ENCODE assay signal across 19 cellular contexts in the genomic region with DNA sequence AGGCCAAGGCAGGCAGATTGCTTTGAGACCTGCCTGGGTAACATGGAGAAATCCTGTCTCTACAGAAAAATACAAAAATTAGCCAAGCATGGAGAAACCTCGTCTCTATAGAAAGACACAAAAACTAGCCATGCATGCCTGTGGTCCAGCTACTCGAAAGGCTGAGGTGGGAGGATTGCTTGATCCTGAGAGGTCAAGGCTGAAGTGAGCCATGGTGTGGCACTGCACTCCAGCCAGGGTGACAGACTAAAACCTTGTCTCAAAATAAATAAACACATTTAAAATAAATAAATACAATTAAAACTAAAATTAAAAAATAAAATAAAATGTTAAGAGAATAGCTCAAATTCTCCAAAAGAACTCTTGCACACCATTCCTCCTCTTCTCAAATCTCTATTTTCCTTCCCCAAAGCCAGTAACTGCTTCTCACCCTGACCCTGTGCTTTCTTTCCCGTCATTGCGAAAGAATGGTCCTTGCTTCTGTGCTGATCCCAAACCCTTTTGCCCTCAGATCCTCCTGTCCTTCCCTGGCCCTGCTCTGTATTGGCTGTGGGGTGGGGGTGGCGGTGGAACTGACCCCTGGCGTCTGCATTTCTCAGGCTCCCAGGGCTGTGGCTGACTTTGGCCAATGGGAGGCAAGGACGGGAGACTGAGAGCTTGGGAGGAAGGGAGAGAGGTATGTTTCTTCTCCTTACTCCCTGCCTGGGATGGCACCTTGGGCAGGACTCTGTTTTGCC. TPM values are rescaled to one million over a fixed set of nuclear protein-coding genes. Genes with fewer than 3 reads are reported as not detected.
DNase-seq lines count a peak whose midpoint lies in the region; ATAC-seq and TF ChIP-seq lines count a peak whose summit lies in the region.
"Had no signal": no experiment of that assay in that cellular context is flagged by ENCODE, and none has a peak within 500 bp of the region (broad histone marks: within the 10 kb centered on the region; RNA-seq: fewer than 3 reads in every experiment).

No MANE protein-coding gene starts in this region.

- intact Hi-C loops in CD4-positive, alpha-beta memory T cell (cut with micrococcal nuclease), result no loop called here
- intact Hi-C loops in naive thymus-derived CD4-positive, alpha-beta T cell (cut with micrococcal nuclease), result no loop called here

- no peaks in the 10 kb centered on the region for H3K9me3 ChIP-seq in CD4-positive, alpha-beta memory T cell (ENCODE audit: control insufficient read depth in 1 of 2, low read length in 2 of 2)
- H3K9me3 ChIP-seq in naive thymus-derived CD4-positive, alpha-beta T cell (ENCODE audit: control insufficient read depth in 2 of 3, low read length in 3 of 3), result no peaks in the 10 kb centered on the region
- no peaks in the 10 kb centered on the region for H3K9me3 ChIP-seq in MG63
- H3K9me3 ChIP-seq: SK-N-SH had no signal

- peaks cover 45% of the 10 kb centered on the region for H3K36me3 ChIP-seq in CD4-positive, alpha-beta memory T cell (ENCODE audit: insufficient read depth, low read length)
- peaks cover 7 to 40% (median 31%) of the 10 kb centered on the region in 3 experiments for H3K36me3 ChIP-seq in naive thymus-derived CD4-positive, alpha-beta T cell (ENCODE audit: control insufficient read depth in 2 of 3, insufficient read depth in 3 of 3, low read length in 3 of 3)
- no peaks in the 10 kb centered on the region for H3K36me3 ChIP-seq in MG63

- H3K4me1 ChIP-seq in CD4-positive, alpha-beta memory T cell (ENCODE audit: insufficient read depth, low read length), result peaks cover 24% of the 10 kb centered on the region
- H3K4me1 ChIP-seq in naive thymus-derived CD4-positive, alpha-beta T cell (ENCODE audit: control insufficient read depth in 2 of 2, insufficient read depth in 2 of 2, low read length in 2 of 2), result peaks cover 0 to 15% of the 10 kb centered on the region in 2 donors

- peak overlapping the region in 1 of 8 donors; percentile 39 for H3K4me3 Mint-ChIP-seq in CD4-positive, alpha-beta memory T cell
- no peak overlapping the region for H3K4me3 Mint-ChIP-seq in HFFc6
- no peak overlapping the region for H3K4me3 Mint-ChIP-seq in central memory CD8-positive, alpha-beta T cell
- H3K4me3 Mint-ChIP-seq in naive thymus-derived CD4-positive, alpha-beta T cell, result no peak overlapping the region
- no peak overlapping the region for H3K4me3 Mint-ChIP-seq in T-helper 2 cell treated with Interferon-gamma antibody and Interleukin-4, amounts not matched to agents 5 μg/mL and 100 μg/mL, for 36 hours
- H3K4me3 Mint-ChIP-seq: IgD-negative memory B cell, memory B cell, neural crest cell had no signal

- no peak for TF ChIP-seq CTCF in HFFc6 (IDR thresholded peaks at IDR 0.05)

- H3K9me3 Mint-ChIP-seq in CD4-positive, alpha-beta memory T cell, result no peaks in the 10 kb centered on the region
- no peaks in the 10 kb centered on the region for H3K9me3 Mint-ChIP-seq in HFFc6
- no peaks in the 10 kb centered on the region for H3K9me3 Mint-ChIP-seq in central memory CD8-positive, alpha-beta T cell
- peaks cover 0 to 5% (median 0%) of the 10 kb centered on the region in 11 donors for H3K9me3 Mint-ChIP-seq in naive thymus-derived CD4-positive, alpha-beta T cell
- H3K9me3 Mint-ChIP-seq in T-helper 2 cell treated with Interferon-gamma antibody and Interleukin-4, amounts not matched to agents 5 μg/mL and 100 μg/mL, for 36 hours, result no peaks in the 10 kb centered on the region
- H3K9me3 Mint-ChIP-seq: IgD-negative memory B cell, memory B cell, neural crest cell had no signal

- CTCF ChIA-PET in CD4-positive, alpha-beta memory T cell (lab: Charles Lee; ENCODE audit: partially characterized antibody), result interaction anchor here (0.5 to 4.1 kb wide), 3 partner anchors 11 to 98 kb away, joined by 4 to 16 read pairs (median 4); no protein-coding TSS in a partner anchor
- CTCF ChIA-PET in naive thymus-derived CD4-positive, alpha-beta T cell (lab: Charles Lee), result interaction anchor here (0.6 to 1.2 kb wide), 3 partner anchors 94 to 130 kb away, joined by 3 to 5 read pairs (median 3); no protein-coding TSS in a partner anchor

- H3K27me3 Mint-ChIP-seq in CD4-positive, alpha-beta memory T cell, result no peaks in the 10 kb centered on the region
- H3K27me3 Mint-ChIP-seq in HFFc6 (ENCODE audit: insufficient read depth), result peaks cover 7% of the 10 kb centered on the region
- H3K27me3 Mint-ChIP-seq in central memory CD8-positive, alpha-beta T cell, result no peaks in the 10 kb centered on the region
- H3K27me3 Mint-ChIP-seq in naive thymus-derived CD4-positive, alpha-beta T cell, result no peaks in the 10 kb centered on the region
- H3K27me3 Mint-ChIP-seq in T-helper 2 cell treated with Interferon-gamma antibody and Interleukin-4, amounts not matched to agents 5 μg/mL and 100 μg/mL, for 36 hours (ENCODE audit: low read depth), result no peaks in the 10 kb centered on the region
- H3K27me3 Mint-ChIP-seq: IgD-negative memory B cell, memory B cell had no signal

- H3K27me3 ChIP-seq in CD4-positive, alpha-beta memory T cell (ENCODE audit: insufficient read depth, low read length), result no peaks in the 10 kb centered on the region
- no peaks in the 10 kb centered on the region for H3K27me3 ChIP-seq in naive thymus-derived CD4-positive, alpha-beta T cell (ENCODE audit: control insufficient read depth in 2 of 2, insufficient read depth in 2 of 2, low read length in 2 of 2)
- H3K27me3 ChIP-seq in MG63, result no peaks in the 10 kb centered on the region

- peaks cover 46 to 72% of the 10 kb centered on the region in 2 donors for H3K36me3 Mint-ChIP-seq in CD4-positive, alpha-beta memory T cell
- peaks cover 32% of the 10 kb centered on the region for H3K36me3 Mint-ChIP-seq in HFFc6 (ENCODE audit: low read depth)
- peaks cover 79% of the 10 kb centered on the region for H3K36me3 Mint-ChIP-seq in central memory CD8-positive, alpha-beta T cell (ENCODE audit: insufficient read depth)
- peaks cover 6 to 46% (median 35%) of the 10 kb centered on the region in 5 donors for H3K36me3 Mint-ChIP-seq in naive thymus-derived CD4-positive, alpha-beta T cell
- peaks cover 36% of the 10 kb centered on the region for H3K36me3 Mint-ChIP-seq in T-helper 2 cell treated with Interferon-gamma antibody and Interleukin-4, amounts not matched to agents 5 μg/mL and 100 μg/mL, for 36 hours (ENCODE audit: low read depth)

- ATAC-seq in central memory CD8-positive, alpha-beta T cell (replicated peaks; ENCODE audit: extremely low read depth, poor library complexity, severe bottlenecking), result no peak
- ATAC-seq in naive thymus-derived CD4-positive, alpha-beta T cell, result peak; percentile 2
- no peak for ATAC-seq in GM21723 (IDR thresholded peaks at IDR 0.05; ENCODE audit: unreplicated experiment)
- ATAC-seq: esophagus mucosa had no signal

- no peak overlapping the region for H3K4me3 ChIP-seq in CD4-positive, alpha-beta memory T cell (ENCODE audit: low read length in 2 of 2)
- H3K4me3 ChIP-seq in naive thymus-derived CD4-positive, alpha-beta T cell (ENCODE audit: low read length), result no peak overlapping the region
- no peak overlapping the region for H3K4me3 ChIP-seq in MG63

- POLR2A ChIA-PET in CD4-positive, alpha-beta memory T cell (lab: Charles Lee; ENCODE audit: partially characterized antibody), result interaction anchor here (1.0 to 1.4 kb wide), 2 partner anchors 10 to 111 kb away, joined by 3 to 4 read pairs; no protein-coding TSS in a partner anchor
- POLR2A ChIA-PET in naive thymus-derived CD4-positive, alpha-beta T cell (lab: Charles Lee), result interaction anchor here (1.5 kb wide), 1 partner anchor 73 kb away, joined by 3 read pairs; no protein-coding TSS in a partner anchor

- H3K27ac ChIP-seq in CD4-positive, alpha-beta memory T cell (ENCODE audit: low read depth, low read length), result no peak overlapping the region
- H3K27ac ChIP-seq in naive thymus-derived CD4-positive, alpha-beta T cell (ENCODE audit: low read depth, low read length), result no peak overlapping the region

- peaks cover 26 to 46% (median 35%) of the 10 kb centered on the region in 4 donors for H3K4me1 Mint-ChIP-seq in CD4-positive, alpha-beta memory T cell
- H3K4me1 Mint-ChIP-seq in HFFc6 (ENCODE audit: low read depth), result peaks cover 24% of the 10 kb centered on the region
- H3K4me1 Mint-ChIP-seq in central memory CD8-positive, alpha-beta T cell, result peaks cover 48% of the 10 kb centered on the region
- peaks cover 26 to 45% (median 33%) of the 10 kb centered on the region in 7 donors for H3K4me1 Mint-ChIP-seq in naive thymus-derived CD4-positive, alpha-beta T cell
- H3K4me1 Mint-ChIP-seq in T-helper 2 cell treated with Interferon-gamma antibody and Interleukin-4, amounts not matched to agents 5 μg/mL and 100 μg/mL, for 36 hours (ENCODE audit: low read depth), result peaks cover 20% of the 10 kb centered on the region

- H3K27ac Mint-ChIP-seq in CD4-positive, alpha-beta memory T cell, result peak overlapping the region in 4 of 7 donors; percentile 18 to 72 (median 56)
- H3K27ac Mint-ChIP-seq in HFFc6, result peak overlapping the region; percentile 82
- peak overlapping the region; percentile 83 for H3K27ac Mint-ChIP-seq in central memory CD8-positive, alpha-beta T cell (ENCODE audit: low read depth)
- peak overlapping the region in 2 of 9 donors; percentile 21 to 38 for H3K27ac Mint-ChIP-seq in naive thymus-derived CD4-positive, alpha-beta T cell
- no peak overlapping the region for H3K27ac Mint-ChIP-seq in T-helper 2 cell treated with Interferon-gamma antibody and Interleukin-4, amounts not matched to agents 5 μg/mL and 100 μg/mL, for 36 hours
- H3K27ac Mint-ChIP-seq: IgD-negative memory B cell, memory B cell had no signal

- DNase-seq in CD4-positive, alpha-beta memory T cell, result no peak
- DNase-seq in HFFc6, result no peak
- no peak for DNase-seq in central memory CD8-positive, alpha-beta T cell (ENCODE audit: low spot score in 2 of 2)
- DNase-seq in naive thymus-derived CD4-positive, alpha-beta T cell, result no peak
- no peak for DNase-seq in MG63
- no peak for DNase-seq in T-helper 2 cell treated with Interferon-gamma antibody and Interleukin-4, amounts not matched to agents 5 μg/mL and 100 μg/mL, for 36 hours (ENCODE audit: low spot score)
- no peak for DNase-seq in HuH-7 (ENCODE audit: low spot score)
- DNase-seq: activated CD8-positive, alpha-beta memory T cell treated with anti-CD3 and anti-CD28 coated beads for 24 hours; activated effector memory CD4-positive, alpha-beta T cell treated with Interleukin-2 at 50 U/mL for 16 hours; AML-193; glutamatergic neuron; islet precursor cell; NCI-H1092; SK-N-SH had no signal

RNA-seq across cellular contexts. Expression of gene SRGN, which starts 12.4 kb away (rescaled TPM):
- total RNA-seq in CD4-positive, alpha-beta memory T cell, result 100 to 1,000 TPM; 122 to 133 TPM
- 100 to 1,000 TPM; 168 to 298 TPM for polyA plus RNA-seq in CD4-positive, alpha-beta memory T cell
- 100 to 1,000 TPM; 128 to 471 (median 424) TPM for total RNA-seq in HFFc6 (2021; fragmentation: NEBNext Ultra II Directional; extraction: Animal tissue kit (Norgen Biotek cat#: 25700))
- total RNA-seq in naive thymus-derived CD4-positive, alpha-beta T cell, result 100 to 1,000 TPM in 3 of 5 experiments, 10 to 100 TPM in 2; 66.6 to 748 (median 227) TPM
- polyA plus RNA-seq in naive thymus-derived CD4-positive, alpha-beta T cell, result 100 to 1,000 TPM in 1 of 2 donors, 10 to 100 TPM in 1; 79.1 to 118 TPM
- 10.2 and 19.6 TPM in 2 replicates for total RNA-seq in MG63 (2014; rRNA removed; shearing (Covaris generic); ENCODE audit: low replicate concordance)
- total RNA-seq: neural crest cell had no signal

RNA-seq across cellular contexts. Expression of gene VPS26A, which starts 23.7 kb away (rescaled TPM):
- total RNA-seq in CD4-positive, alpha-beta memory T cell, result 10 to 100 TPM; 31.7 to 35.9 TPM
- 10 to 100 TPM; 34.7 to 37.4 TPM for polyA plus RNA-seq in CD4-positive, alpha-beta memory T cell
- total RNA-seq in HFFc6 (2021; fragmentation: NEBNext Ultra II Directional; extraction: Animal tissue kit (Norgen Biotek cat#: 25700)), result 10 to 100 TPM; 47.9 to 62.8 (median 61.4) TPM
- 10 to 100 TPM; 25.5 to 35.0 (median 29.5) TPM for total RNA-seq in naive thymus-derived CD4-positive, alpha-beta T cell
- polyA plus RNA-seq in naive thymus-derived CD4-positive, alpha-beta T cell, result 10 to 100 TPM; 27.4 to 29.1 TPM
- total RNA-seq in MG63 (2014; rRNA removed; shearing (Covaris generic); ENCODE audit: low replicate concordance), result 19.0 and 22.3 TPM in 2 replicates
